10 cellular contexts compared by ENCODE assay signal in the genomic region with DNA sequence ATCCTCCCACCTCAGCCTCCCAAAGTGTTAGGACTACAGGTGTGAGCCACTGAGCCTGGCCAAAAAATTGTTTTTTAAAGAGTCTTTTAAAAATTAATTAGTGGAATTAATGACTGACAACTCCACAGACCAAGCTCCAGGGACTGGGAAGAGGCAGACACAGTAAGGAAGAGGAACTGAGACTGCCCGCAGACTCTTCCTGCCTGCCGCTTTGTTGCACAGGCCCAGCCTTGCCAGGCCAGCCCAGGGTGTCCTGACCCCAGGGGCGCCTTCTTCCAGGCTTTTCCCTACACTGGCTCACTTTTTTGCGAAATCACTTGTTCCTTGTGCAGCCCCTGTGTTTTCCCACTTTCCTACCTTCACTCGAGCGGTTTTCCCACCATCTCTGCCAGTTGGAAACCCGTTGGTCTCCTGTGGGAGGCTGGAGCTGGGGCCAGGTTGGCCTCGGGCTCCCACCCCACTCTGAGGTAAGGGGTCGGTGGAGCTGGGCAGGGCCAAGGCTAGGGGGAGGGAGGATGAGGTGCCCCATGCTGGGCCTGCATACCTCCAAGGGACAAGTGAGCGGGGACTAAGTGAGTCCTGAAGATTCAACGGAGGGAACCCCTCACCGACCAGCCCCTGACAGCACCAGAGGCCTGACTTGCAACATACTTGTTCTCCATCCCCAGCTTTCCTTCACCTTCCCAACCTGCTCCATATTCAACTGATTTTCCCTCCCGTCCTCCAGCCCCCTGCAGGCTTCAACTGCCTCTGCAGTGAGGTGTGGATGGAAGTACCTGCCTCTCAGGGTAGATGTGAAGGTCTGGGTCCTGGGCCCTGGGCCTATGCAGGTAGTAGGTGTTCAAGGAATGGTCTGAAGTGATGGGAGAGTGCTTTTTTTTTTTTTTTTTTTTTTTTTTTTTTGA. TPM values are rescaled to one million over a fixed set of nuclear protein-coding genes. Genes with fewer than 3 reads are reported as not detected.
A peak's percentile ranks its signal among the peaks of the same experiment; 100 is the strongest.
DNase-seq lines count a peak whose midpoint lies in the region; ATAC-seq and TF ChIP-seq lines count a peak whose summit lies in the region.
"Had no signal": no experiment of that assay in that cellular context is flagged by ENCODE, and none has a peak within 500 bp of the region (broad histone marks: within the 10 kb centered on the region; RNA-seq: fewer than 3 reads in every experiment).

No MANE protein-coding gene starts in this region.

- H3K4me1 ChIP-seq in PC-3 (ENCODE audit: insufficient read depth, low read length) (no peaks in the 10 kb centered on the region), heart right ventricle (peaks cover 0 to 45% (median 35%) of the 10 kb centered on the region in 9 donors)

- CTCF ChIA-PET in PC-3 (lab: Charles Lee) = interaction anchor here (0.6 kb wide), 1 partner anchor 49 kb away, joined by 3 read pairs; no protein-coding TSS in a partner anchor

- no peak overlapping the region for H2AFZ ChIP-seq in PC-3 (ENCODE audit: low read length)

- H3K9me2 ChIP-seq in PC-3 (replicated peaks; ENCODE audit: low read length) = no peaks in the 10 kb centered on the region

- no peak overlapping the region for H3K4me2 ChIP-seq in PC-3 (ENCODE audit: low read length)

- no peak overlapping the region for H3K4me3 ChIP-seq in GM12875 (ENCODE audit: low read depth, low read length)
- no peak overlapping the region for H3K4me3 ChIP-seq in PC-3 (ENCODE audit: low read length)
- no peak overlapping the region for H3K4me3 ChIP-seq in heart right ventricle

- H3K9me3 Mint-ChIP-seq in stimulated activated effector memory CD8-positive, alpha-beta T cell treated with anti-CD3 and anti-CD28 coated beads, Interleukin-12 subunit alpha, Interleukin-12 subunit beta, amount 100 ng/mL, for 72 hours = no peaks in the 10 kb centered on the region
- no peaks in the 10 kb centered on the region for H3K9me3 Mint-ChIP-seq in activated T-helper 2 cell treated with anti-CD3 and anti-CD28 coated beads, Interferon-gamma antibody, Interleukin-2, Interleukin-4, amounts not matched to agents 10 μg/mL and 5 μg/mL and 100 μg/mL, durations not matched to agents 14 hours and 24 hours and 36 hours
- H3K9me3 Mint-ChIP-seq: activated T-cell treated with anti-CD3 and anti-CD28 coated beads, Interleukin-2, amount 50 U/mL, for 4 hours had no signal

- H3K27me3 Mint-ChIP-seq in activated T-helper 2 cell treated with anti-CD3 and anti-CD28 coated beads, Interferon-gamma antibody, Interleukin-2, Interleukin-4, amounts not matched to agents 10 μg/mL and 5 μg/mL and 100 μg/mL, durations not matched to agents 14 hours and 24 hours and 36 hours (ENCODE audit: low read depth) = no peaks in the 10 kb centered on the region

- H3K27ac Mint-ChIP-seq in stimulated activated effector memory CD8-positive, alpha-beta T cell treated with anti-CD3 and anti-CD28 coated beads, Interleukin-12 subunit alpha, Interleukin-12 subunit beta, amount 100 ng/mL, for 72 hours = no peak overlapping the region
- H3K27ac Mint-ChIP-seq in activated T-helper 2 cell treated with anti-CD3 and anti-CD28 coated beads, Interferon-gamma antibody, Interleukin-2, Interleukin-4, amounts not matched to agents 10 μg/mL and 5 μg/mL and 100 μg/mL, durations not matched to agents 14 hours and 24 hours and 36 hours = no peak overlapping the region

- no peaks in the 10 kb centered on the region for H3K36me3 Mint-ChIP-seq in stimulated activated effector memory CD8-positive, alpha-beta T cell treated with anti-CD3 and anti-CD28 coated beads, Interleukin-12 subunit alpha, Interleukin-12 subunit beta, amount 100 ng/mL, for 72 hours
- H3K36me3 Mint-ChIP-seq in activated T-helper 2 cell treated with anti-CD3 and anti-CD28 coated beads, Interferon-gamma antibody, Interleukin-2, Interleukin-4, amounts not matched to agents 10 μg/mL and 5 μg/mL and 100 μg/mL, durations not matched to agents 14 hours and 24 hours and 36 hours (ENCODE audit: low read depth) = no peaks in the 10 kb centered on the region

- WGBS in heart right ventricle, 2 donors = 92 to 94% methylated on average over 13 of the region's 13 CpGs

- H3K9me3 ChIP-seq in PC-3 (ENCODE audit: low read length) (no peaks in the 10 kb centered on the region), heart right ventricle (no peaks in the 10 kb centered on the region)

- POLR2A ChIA-PET in PC-3 (lab: Charles Lee; ENCODE audit: unreplicated experiment) = no interaction called here

- no TSS peak for BruUV-seq in PC-3 (replicated peaks; lab: Mats Ljungman, UMichigan)

- H3K4me3 Mint-ChIP-seq in stimulated activated effector memory CD8-positive, alpha-beta T cell treated with anti-CD3 and anti-CD28 coated beads, Interleukin-12 subunit alpha, Interleukin-12 subunit beta, amount 100 ng/mL, for 72 hours = no peak overlapping the region
- no peak overlapping the region for H3K4me3 Mint-ChIP-seq in activated T-helper 2 cell treated with anti-CD3 and anti-CD28 coated beads, Interferon-gamma antibody, Interleukin-2, Interleukin-4, amounts not matched to agents 10 μg/mL and 5 μg/mL and 100 μg/mL, durations not matched to agents 14 hours and 24 hours and 36 hours (ENCODE audit: low read depth)
- H3K4me3 Mint-ChIP-seq: activated T-cell treated with anti-CD3 and anti-CD28 coated beads, Interleukin-2, amount 50 U/mL, for 4 hours had no signal

- H3K4me1 Mint-ChIP-seq in stimulated activated effector memory CD8-positive, alpha-beta T cell treated with anti-CD3 and anti-CD28 coated beads, Interleukin-12 subunit alpha, Interleukin-12 subunit beta, amount 100 ng/mL, for 72 hours = peaks cover 10% of the 10 kb centered on the region
- H3K4me1 Mint-ChIP-seq in activated T-helper 2 cell treated with anti-CD3 and anti-CD28 coated beads, Interferon-gamma antibody, Interleukin-2, Interleukin-4, amounts not matched to agents 10 μg/mL and 5 μg/mL and 100 μg/mL, durations not matched to agents 14 hours and 24 hours and 36 hours (ENCODE audit: low read depth) = no peaks in the 10 kb centered on the region

- no peaks in the 10 kb centered on the region for H4K20me1 ChIP-seq in PC-3 (ENCODE audit: low read length)

- DNase-seq in PC-3 = no peak
- DNase-seq in heart right ventricle = peak in 1 of 2 donors; percentile 32
- no peak for DNase-seq in stimulated activated effector memory CD8-positive, alpha-beta T cell treated with anti-CD3 and anti-CD28 coated beads, Interleukin-12 subunit alpha, Interleukin-12 subunit beta, amount 100 ng/mL, for 72 hours (ENCODE audit: low spot score in 2 of 2)
- no peak for DNase-seq in activated T-helper 2 cell treated with anti-CD3 and anti-CD28 coated beads, Interferon-gamma antibody, Interleukin-2, Interleukin-4, amounts not matched to agents 10 μg/mL and 5 μg/mL and 100 μg/mL, durations not matched to agents 14 hours and 24 hours and 36 hours (ENCODE audit: low spot score)
- no peak for DNase-seq in SW480 (ENCODE audit: low spot score)
- DNase-seq: activated T-cell treated with anti-CD3 and anti-CD28 coated beads, Interleukin-2, amount 50 U/mL, for 4 hours; DMS153; NCI-H1930 had no signal

- TF ChIP-seq CTCF in GM12875 (IDR thresholded peaks at IDR 0.05; ENCODE audit: borderline replicate concordance, insufficient read depth, low read depth, low read length) = 0 out of 2 replicates have a peak, but pooled peaks have one; percentile 8
- peak; percentile 24; the same call in 1 of the 2 replicates for TF ChIP-seq CTCF in PC-3 (conservative IDR thresholded peaks at IDR 0.05; ENCODE audit: low read depth, low read length)
- no peak for TF ChIP-seq CTCF in heart right ventricle (IDR thresholded peaks at IDR 0.05)

- ATAC-seq in PC-3 (no peak; the same call in 1 of the 2 replicates), heart right ventricle (peak in 1 of 8 donors; percentile 38), GM21423 (IDR thresholded peaks at IDR 0.05; ENCODE audit: unreplicated experiment) (no peak)
- peak; percentile 19 for ATAC-seq in stimulated activated effector memory CD8-positive, alpha-beta T cell treated with anti-CD3 and anti-CD28 coated beads, Interleukin-12 subunit alpha, Interleukin-12 subunit beta, amount 100 ng/mL, for 72 hours
- ATAC-seq: activated T-cell treated with anti-CD3 and anti-CD28 coated beads, Interleukin-2, amount 50 U/mL, for 4 hours had no signal

- H3K27me3 ChIP-seq in PC-3 (ENCODE audit: low read length) (no peaks in the 10 kb centered on the region), heart right ventricle (no peaks in the 10 kb centered on the region)

- no peaks in the 10 kb centered on the region for H3K79me2 ChIP-seq in PC-3 (ENCODE audit: low read length)

- no peaks in the 10 kb centered on the region for H3F3A ChIP-seq in PC-3 (ENCODE audit: low read length, unreplicated experiment)

- no peak overlapping the region for H3K9ac ChIP-seq in PC-3 (ENCODE audit: low read length)

- H3K27ac ChIP-seq in PC-3 (ENCODE audit: low read length) = no peak overlapping the region
- H3K27ac ChIP-seq in heart right ventricle = peak overlapping the region in 6 of 10 donors; percentile 24 to 80 (median 46)

- intact Hi-C loops in PC-3 (cut with micrococcal nuclease) = no loop called here
- intact Hi-C loops in heart right ventricle (cut with DNase I) = loop anchor here in 3 of 10 donors (5.0 to 10.0 kb wide), 3 partner anchors 113 to 123 kb away; partner anchors contain the start of gene NUDT3 (in 2 of the 3)
- intact Hi-C loops in activated T-helper 2 cell treated with anti-CD3 and anti-CD28 coated beads, Interferon-gamma antibody, Interleukin-2, Interleukin-4, amounts not matched to agents 10 μg/mL and 5 μg/mL and 100 μg/mL, durations not matched to agents 14 hours and 24 hours and 36 hours (cut with micrococcal nuclease) = no loop called here

- no peaks in the 10 kb centered on the region for H3K36me3 ChIP-seq in PC-3 (ENCODE audit: low read depth, low read length)
- H3K36me3 ChIP-seq in heart right ventricle = no peaks in the 10 kb centered on the region

RNA-seq across cellular contexts. Expression of gene SMIM29, which starts 23.5 kb away (rescaled TPM):
- total RNA-seq in PC-3 (2014; rRNA removed) (25.8 and 26.8 TPM in 2 replicates), heart right ventricle (10 to 100 TPM; 16.0 to 29.1 (median 24.2) TPM)
- 10 to 100 TPM; 51.5 to 78.2 TPM for polyA plus RNA-seq in heart right ventricle
- total RNA-seq in activated T-helper 2 cell treated with anti-CD3 and anti-CD28 coated beads, Interferon-gamma antibody, Interleukin-2, Interleukin-4, amounts not matched to agents 10 μg/mL and 5 μg/mL and 100 μg/mL, durations not matched to agents 14 hours and 24 hours and 36 hours = 16.6 and 17.3 TPM in 2 replicates

RNA-seq across cellular contexts. Expression of gene HMGA1, which starts 35.6 kb away (rescaled TPM):
- 1,115 and 1,441 TPM in 2 replicates for total RNA-seq in PC-3 (2014; rRNA removed)
- 10 to 100 TPM; 33.9 to 54.9 (median 41.3) TPM for total RNA-seq in heart right ventricle
- 10 to 100 TPM; 14.2 to 41.0 TPM for polyA plus RNA-seq in heart right ventricle
- 412 and 422 TPM in 2 replicates for total RNA-seq in activated T-helper 2 cell treated with anti-CD3 and anti-CD28 coated beads, Interferon-gamma antibody, Interleukin-2, Interleukin-4, amounts not matched to agents 10 μg/mL and 5 μg/mL and 100 μg/mL, durations not matched to agents 14 hours and 24 hours and 36 hours

Comparison
In these comparisons a context has a peak if more than half of its experiments do, and no peak if none do; other contexts are left out.
1. CTCF ChIP-seq: peak in GM12875 (single experiment) and PC-3 (single experiment); none in heart right ventricle (0 of 9).